In the genomic region with DNA sequence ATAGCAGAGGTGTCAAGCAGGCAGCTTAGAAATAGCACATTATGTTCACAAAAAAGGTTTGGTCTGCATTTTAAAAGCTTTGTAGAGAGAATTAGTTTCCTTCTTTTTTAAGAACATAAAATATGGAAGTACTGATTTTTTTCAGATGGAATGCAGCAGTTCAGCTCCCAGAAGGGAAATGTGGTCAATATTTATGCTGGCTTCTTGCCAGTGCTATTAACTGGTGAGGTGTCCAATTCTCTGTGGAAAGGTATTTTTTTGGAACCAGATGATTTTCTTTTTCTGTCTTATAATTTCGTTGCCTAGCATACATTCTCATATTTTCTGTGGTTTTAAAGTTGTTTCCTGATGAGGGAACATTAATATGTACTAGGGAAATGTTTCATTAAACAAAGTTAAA, we compare ENCODE assay signal across 31 cellular contexts.
A peak's percentile ranks its signal among the peaks of the same experiment; 100 is the strongest.
DNase-seq lines count a peak whose midpoint lies in the region; ATAC-seq, FAIRE-seq and TF ChIP-seq lines count a peak whose summit lies in the region.
"Had no signal": no experiment of that assay in that cellular context is flagged by ENCODE, and none has a peak within 500 bp of the region (broad histone marks: within the 10 kb centered on the region; RNA-seq: fewer than 3 reads in every experiment).

No MANE protein-coding gene starts in this region.

- DNase-seq in MCF 10A (ENCODE audit: unreplicated experiment) (peak; percentile 48), mammary epithelial cell (no peak), astrocyte (ENCODE audit: low read depth) (peak; percentile 53), fibroblast of peridontal ligament (ENCODE audit: extremely low read depth) (peak; percentile 43), DMS 273 (lab: John Stamatoyannopoulos, UW; ENCODE audit: unreplicated experiment) (no peak), gastrocnemius medialis (no peak), upper lobe of left lung (no peak)
- DNase-seq: activated CD4-positive, alpha-beta memory T cell treated with anti-CD3 and anti-CD28 coated beads for 36 hours; activated CD4-positive, alpha-beta T cell treated with anti-CD3 and anti-CD28 coated beads for 1 hour; activated naive CD8-positive, alpha-beta T cell treated with anti-CD3 and anti-CD28 coated beads, Interleukin-2, amount 50 U/mL, for 24 hours; activated T-cell treated with anti-CD3 and anti-CD28 coated beads, Interleukin-2, amount 50 U/mL, for 72 hours; CD4-positive, alpha-beta T cell; H9; Kasumi-1; MV-4-11; NCI-H1436; NCI-H2081 treated with DMSO at 0.1 percent for 48 hours; NCI-H226; posterior cingulate gyrus; stimulated activated CD4-positive, alpha-beta T cell treated with anti-CD3 and anti-CD28 coated beads, Interleukin-1b, Interleukin-23, amount 100 ng/mL, for 48 hours; stimulated activated naive CD8-positive, alpha-beta T cell treated with anti-CD3 and anti-CD28 coated beads, Interleukin-15, Interleukin-2, amounts not matched to agents 100 U/mL and 50 U/mL, for 24 hours had no signal

- H2AFZ ChIP-seq in mammary epithelial cell (ENCODE audit: low read depth, low read length): no peak overlapping the region
- H2AFZ ChIP-seq in astrocyte (ENCODE audit: low read depth, low read length): no peak overlapping the region

- no peaks in the 10 kb centered on the region for H4K20me1 ChIP-seq in mammary epithelial cell (ENCODE audit: insufficient read depth, low read length)
- H4K20me1 ChIP-seq in astrocyte (ENCODE audit: insufficient read depth, low read length): no peaks in the 10 kb centered on the region

- ATAC-seq in gastrocnemius medialis: no peak
- no peak for ATAC-seq in upper lobe of left lung (ENCODE audit: low FRiP score in 2 of 2)
- no peak for ATAC-seq in HG03354 (IDR thresholded peaks at IDR 0.05; ENCODE audit: poor library complexity, severe bottlenecking, unreplicated experiment)
- ATAC-seq: A549; activated naive CD8-positive, alpha-beta T cell treated with anti-CD3 and anti-CD28 coated beads, Interleukin-2, amount 50 U/mL, for 24 hours; activated T-cell treated with anti-CD3 and anti-CD28 coated beads, Interleukin-2, amount 50 U/mL, for 72 hours; HepG2; stimulated activated naive CD8-positive, alpha-beta T cell treated with anti-CD3 and anti-CD28 coated beads, Interleukin-15, Interleukin-2, amounts not matched to agents 100 U/mL and 50 U/mL, for 24 hours had no signal

- POLR2A ChIA-PET in MCF 10A (lab: Yijun Ruan, JAX): no interaction called here

- no peaks in the 10 kb centered on the region for H3K27me3 Mint-ChIP-seq in MCF 10A (ENCODE audit: insufficient read depth, unreplicated experiment)
- H3K27me3 Mint-ChIP-seq in astrocyte (ENCODE audit: low read depth, unreplicated experiment): no peaks in the 10 kb centered on the region
- H3K27me3 Mint-ChIP-seq: activated CD4-positive, alpha-beta memory T cell treated with anti-CD3 and anti-CD28 coated beads for 36 hours; activated naive CD8-positive, alpha-beta T cell treated with anti-CD3 and anti-CD28 coated beads, Interleukin-2, amount 50 U/mL, for 24 hours; brain; CD4-positive, alpha-beta T cell had no signal

- no peak for TF ChIP-seq EP300 in upper lobe of left lung (IDR thresholded peaks at IDR 0.05)

- H3K4me3 ChIP-seq in mammary epithelial cell (replicated peaks in 1 of 3; ENCODE audit: insufficient read depth in 1 of 3, low read depth in 2 of 3, low read length in 3 of 3): no peak overlapping the region
- H3K4me3 ChIP-seq in astrocyte (ENCODE audit: insufficient read depth, low read depth, low read length): no peak overlapping the region
- no peak overlapping the region for H3K4me3 ChIP-seq in gastrocnemius medialis
- H3K4me3 ChIP-seq in upper lobe of left lung: no peak overlapping the region
- H3K4me3 ChIP-seq: A549, right atrium auricular region had no signal

- H3K36me3 Mint-ChIP-seq in MCF 10A (ENCODE audit: insufficient read depth, unreplicated experiment): no peaks in the 10 kb centered on the region
- H3K36me3 Mint-ChIP-seq in astrocyte (ENCODE audit: low read depth, unreplicated experiment): no peaks in the 10 kb centered on the region
- H3K36me3 Mint-ChIP-seq: activated CD4-positive, alpha-beta memory T cell treated with anti-CD3 and anti-CD28 coated beads for 36 hours; brain; mesothelial cell of epicardium had no signal

- H3K4me1 ChIP-seq in mammary epithelial cell (ENCODE audit: insufficient read depth, low read length) (no peaks in the 10 kb centered on the region), astrocyte (ENCODE audit: insufficient read depth, low read length) (no peaks in the 10 kb centered on the region), gastrocnemius medialis (no peaks in the 10 kb centered on the region), upper lobe of left lung (no peaks in the 10 kb centered on the region)
- H3K4me1 ChIP-seq: A549, right atrium auricular region had no signal

- H3K27ac Mint-ChIP-seq in MCF 10A (ENCODE audit: low read depth, unreplicated experiment) (peak overlapping the region; percentile 2), astrocyte (ENCODE audit: unreplicated experiment) (no peak overlapping the region)
- H3K27ac Mint-ChIP-seq: activated CD4-positive, alpha-beta memory T cell treated with anti-CD3 and anti-CD28 coated beads for 36 hours; activated naive CD8-positive, alpha-beta T cell treated with anti-CD3 and anti-CD28 coated beads, Interleukin-2, amount 50 U/mL, for 24 hours; activated T-cell treated with anti-CD3 and anti-CD28 coated beads, Interleukin-2, amount 50 U/mL, for 72 hours; brain; CD4-positive, alpha-beta T cell; H9 had no signal

- TF ChIP-seq CTCF in MCF 10A (IDR thresholded peaks at IDR 0.05; ENCODE audit: unreplicated experiment) (no peak), mammary epithelial cell (conservative IDR thresholded peaks at IDR 0.05 in 1 of 2, IDR thresholded peaks at IDR 0.05 in 1 of 2; ENCODE audit: extremely low read depth in 1 of 2, insufficient read depth in 1 of 2, low read depth in 1 of 2, low read length in 2 of 2) (no peak), astrocyte (IDR thresholded peaks at IDR 0.05; ENCODE audit: insufficient read depth, low read depth, low read length) (no peak), gastrocnemius medialis (IDR thresholded peaks at IDR 0.05 in 4 of 5, conservative IDR thresholded peaks at IDR 0.05 in 1 of 5) (no peak), upper lobe of left lung (IDR thresholded peaks at IDR 0.05) (no peak)

- H3K4me1 Mint-ChIP-seq in MCF 10A (ENCODE audit: insufficient read depth, unreplicated experiment) (peaks cover 28% of the 10 kb centered on the region), astrocyte (ENCODE audit: low read depth, unreplicated experiment) (peaks cover 10% of the 10 kb centered on the region)
- H3K4me1 Mint-ChIP-seq: activated naive CD8-positive, alpha-beta T cell treated with anti-CD3 and anti-CD28 coated beads, Interleukin-2, amount 50 U/mL, for 24 hours; brain; H9 had no signal

- H3K9ac ChIP-seq in mammary epithelial cell (ENCODE audit: insufficient read depth, low read length) (no peak overlapping the region), astrocyte (ENCODE audit: low read length) (no peak overlapping the region)

- H3K4me2 ChIP-seq in mammary epithelial cell (ENCODE audit: insufficient read depth, low read depth, low read length) (no peak overlapping the region), astrocyte (ENCODE audit: low read length) (peak overlapping the region; percentile 35)
- H3K4me2 ChIP-seq: A549 had no signal

- H3K9me3 ChIP-seq in mammary epithelial cell (replicated peaks; ENCODE audit: insufficient read depth, low read length) (no peaks in the 10 kb centered on the region), astrocyte (ENCODE audit: insufficient read depth, low read depth, low read length) (no peaks in the 10 kb centered on the region), gastrocnemius medialis (no peaks in the 10 kb centered on the region), upper lobe of left lung (no peaks in the 10 kb centered on the region)
- H3K9me3 ChIP-seq: A549, right atrium auricular region had no signal

- BruUV-seq in MCF 10A (replicated peaks; lab: Mats Ljungman, UMichigan) (no TSS peak), mammary epithelial cell (replicated peaks; lab: Mats Ljungman, UMichigan) (no TSS peak)

- dilution Hi-C loops in mammary epithelial cell (cut with HindIII; ENCODE audit: low sequenced_read_pairs): no loop called here

- H3K4me3 Mint-ChIP-seq in MCF 10A (ENCODE audit: unreplicated experiment) (no peak overlapping the region), astrocyte (ENCODE audit: unreplicated experiment) (no peak overlapping the region)
- H3K4me3 Mint-ChIP-seq: activated CD4-positive, alpha-beta memory T cell treated with anti-CD3 and anti-CD28 coated beads for 36 hours; activated naive CD8-positive, alpha-beta T cell treated with anti-CD3 and anti-CD28 coated beads, Interleukin-2, amount 50 U/mL, for 24 hours; activated T-cell treated with anti-CD3 and anti-CD28 coated beads, Interleukin-2, amount 50 U/mL, for 72 hours; brain; CD4-positive, alpha-beta T cell; H9; mesothelial cell of epicardium had no signal

- H3K27me3 ChIP-seq in mammary epithelial cell (ENCODE audit: insufficient read depth, low read length): no peaks in the 10 kb centered on the region
- H3K27me3 ChIP-seq in astrocyte (ENCODE audit: insufficient read depth, low read length): no peaks in the 10 kb centered on the region
- no peaks in the 10 kb centered on the region for H3K27me3 ChIP-seq in gastrocnemius medialis
- H3K27me3 ChIP-seq in upper lobe of left lung: no peaks in the 10 kb centered on the region
- H3K27me3 ChIP-seq: right atrium auricular region had no signal

- no peaks in the 10 kb centered on the region for H3K79me2 ChIP-seq in mammary epithelial cell (ENCODE audit: insufficient read depth, low read length)
- H3K79me2 ChIP-seq in astrocyte (ENCODE audit: insufficient read depth, low read length): no peaks in the 10 kb centered on the region

- H3K27ac ChIP-seq in mammary epithelial cell (ENCODE audit: insufficient read depth, low read depth, low read length): no peak overlapping the region
- no peak overlapping the region for H3K27ac ChIP-seq in astrocyte (ENCODE audit: low read depth, low read length)
- no peak overlapping the region for H3K27ac ChIP-seq in gastrocnemius medialis
- H3K27ac ChIP-seq in upper lobe of left lung: no peak overlapping the region
- H3K27ac ChIP-seq: A549, HL-60, right atrium auricular region, RWPE1 had no signal

- intact Hi-C loops in MCF 10A (cut with micrococcal nuclease) (no loop called here), mammary epithelial cell (cut with micrococcal nuclease) (no loop called here), gastrocnemius medialis (cut with DNase I; ENCODE audit: low total_unique reads) (no loop called here)

- H3K36me3 ChIP-seq in mammary epithelial cell (ENCODE audit: insufficient read depth, low read length): no peaks in the 10 kb centered on the region
- no peaks in the 10 kb centered on the region for H3K36me3 ChIP-seq in astrocyte (ENCODE audit: insufficient read depth, low read length)
- no peaks in the 10 kb centered on the region for H3K36me3 ChIP-seq in gastrocnemius medialis
- H3K36me3 ChIP-seq in upper lobe of left lung: no peaks in the 10 kb centered on the region
- H3K36me3 ChIP-seq: right atrium auricular region had no signal

- 0% methylated on average over 1 of the region's 1 CpG for WGBS in mammary epithelial cell (ENCODE audit: low coverage, missing lambda C conversion rate)
- 3 to 17% methylated on average over 1 of the region's 1 CpG for WGBS in upper lobe of left lung, 2 donors

- FAIRE-seq in astrocyte (lab: Jason Lieb, UNC): peak; percentile 23
- FAIRE-seq: A549, endothelial cell of umbilical vein, GM12891, HepG2 had no signal

- in situ Hi-C loops in mammary epithelial cell (cut with MboI; ENCODE audit: low sequenced_read_pairs in 2 of 2) (no loop called here), gastrocnemius medialis (cut with MboI; ENCODE audit: low sequenced_read_pairs in 4 of 4) (no loop called here)

- TF ChIP-seq POLR2A in gastrocnemius medialis (IDR thresholded peaks at IDR 0.05): no peak
- no peak for TF ChIP-seq POLR2A in upper lobe of left lung (IDR thresholded peaks at IDR 0.05)

- H3K9me3 Mint-ChIP-seq in MCF 10A (ENCODE audit: unreplicated experiment): no peaks in the 10 kb centered on the region
- H3K9me3 Mint-ChIP-seq in astrocyte (ENCODE audit: unreplicated experiment): no peaks in the 10 kb centered on the region
- H3K9me3 Mint-ChIP-seq: brain, H9, mesothelial cell of epicardium had no signal

- CTCF ChIA-PET in MCF 10A (lab: Yijun Ruan, JAX) (no interaction called here), mammary epithelial cell (lab: Charles Lee; ENCODE audit: low non-redundant PET) (no interaction called here)

Comparison
In these comparisons a context has a peak if more than half of its experiments do, and no peak if none do; other contexts are left out.
1. DNase-seq: peak in MCF 10A (single experiment), astrocyte (single experiment) and fibroblast of peridontal ligament (single experiment); none in mammary epithelial cell (single experiment), DMS 273 (single experiment), gastrocnemius medialis (0 of 2) and upper lobe of left lung (0 of 2).